ENCODE assay signal across 12 cellular contexts in the genomic region with DNA sequence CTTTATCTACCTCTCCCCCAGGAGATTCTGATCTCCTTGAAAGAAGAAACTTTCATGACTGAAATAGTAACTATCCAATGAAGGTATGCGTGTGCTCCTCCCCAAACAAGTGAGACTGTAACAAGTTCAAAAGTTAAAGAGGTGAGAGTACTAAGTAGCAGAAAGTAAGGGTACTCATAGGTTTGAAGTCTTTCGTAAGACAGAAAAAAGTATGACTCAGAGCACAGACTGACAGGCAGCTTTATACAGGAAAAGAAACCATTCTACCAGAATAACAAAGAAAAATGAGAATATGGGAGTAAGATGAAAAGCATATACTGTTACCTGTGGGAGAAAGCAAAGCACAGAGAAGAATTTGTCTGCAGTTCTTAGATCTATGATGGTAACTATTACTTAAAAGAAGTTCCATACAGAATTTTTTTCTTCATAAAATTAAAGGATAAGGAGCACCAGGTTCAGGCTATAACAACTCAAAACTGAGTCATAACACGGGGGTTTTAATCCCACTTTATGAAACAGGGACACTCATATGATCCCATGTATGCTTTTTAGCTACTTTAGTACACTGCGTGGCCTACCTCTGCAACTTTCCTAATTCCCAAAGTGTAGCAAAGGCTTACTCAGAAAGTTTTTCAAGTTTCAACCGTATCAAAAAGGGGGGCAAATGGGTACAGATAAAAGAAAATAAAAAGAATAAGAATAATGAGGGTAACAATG. TPM values are rescaled to one million over a fixed set of nuclear protein-coding genes. Genes with fewer than 3 reads are reported as not detected.
DNase-seq lines count a peak whose midpoint lies in the region; ATAC-seq and TF ChIP-seq lines count a peak whose summit lies in the region.
"Had no signal": no experiment of that assay in that cellular context is flagged by ENCODE, and none has a peak within 500 bp of the region (broad histone marks: within the 10 kb centered on the region; RNA-seq: fewer than 3 reads in every experiment).

No MANE protein-coding gene starts in this region.

- H3K4me3 ChIP-seq in astrocyte of the spinal cord (ENCODE audit: low read depth, low read length) (no peak overlapping the region), kidney epithelial cell (ENCODE audit: low read depth, low read length) (no peak overlapping the region)
- H3K4me3 ChIP-seq: heart right ventricle had no signal

- no peaks in the 10 kb centered on the region for H3K36me3 ChIP-seq in kidney epithelial cell (ENCODE audit: control insufficient read depth, insufficient read depth, low read length)

- no peak for ATAC-seq in left lobe of liver

- in situ Hi-C loops in astrocyte of the spinal cord (cut with HindIII; ENCODE audit: low sequenced_read_pairs) = no loop called here

- no peaks in the 10 kb centered on the region for H3K27me3 ChIP-seq in kidney epithelial cell (ENCODE audit: control insufficient read depth, insufficient read depth, low read length)
- H3K27me3 ChIP-seq: heart right ventricle had no signal

- no peak for TF ChIP-seq CTCF in astrocyte of the spinal cord (IDR thresholded peaks at IDR 0.05; ENCODE audit: low read depth, low read length)
- TF ChIP-seq CTCF in kidney epithelial cell (IDR thresholded peaks at IDR 0.05; ENCODE audit: insufficient read depth, low read length, poor library complexity, severe bottlenecking) = no peak

- DNase-seq in AML-193 (lab: John Stamatoyannopoulos, UW) (peak; percentile 11 to 41), HT1080 (ENCODE audit: low read depth) (peak; percentile 55), astrocyte of the spinal cord (ENCODE audit: low read depth, low spot score) (peak; percentile 39), kidney epithelial cell (ENCODE audit: low read depth) (peak; percentile 29), left lobe of liver (ENCODE audit: low spot score) (no peak), SHP77 treated with DMSO at 0.1 percent for 48 hours (lab: John Stamatoyannopoulos, UW) (no peak)
- no peak for DNase-seq in activated CD8-positive, alpha-beta memory T cell treated with anti-CD3 and anti-CD28 coated beads, Interleukin-2, amount 50 U/mL, for 48 hours
- DNase-seq in stimulated activated CD4-positive, alpha-beta T cell treated with anti-CD3 and anti-CD28 coated beads, Interleukin-2, amount 100 ng/mL, for 48 hours = no peak
- DNase-seq: cerebellar nuclear complex, H9, heart right ventricle, NCI-H1436 had no signal

RNA-seq across cellular contexts. Expression of a gene that starts 52.0 kb away (rescaled TPM):
- total RNA-seq in HT1080 (2014; rRNA removed; shearing (Covaris generic)) = 22.7 and 30.6 TPM in 2 replicates
- polyA plus RNA-seq in HT1080 (2015; cell fraction: cytosol; rRNA removed) = 26.9 and 33.3 TPM in 2 replicates
- polyA plus RNA-seq in HT1080 (2015; cell fraction: nucleus; rRNA removed) = 62.9 and 66.2 TPM in 2 replicates
- total RNA-seq in kidney epithelial cell = 23.2 and 28.6 TPM in 2 replicates
- 13.7 TPM for total RNA-seq in left lobe of liver

Comparison
In these comparisons a context has a peak if more than half of its experiments do, and no peak if none do; other contexts are left out.
1. DNase-seq: peak in AML-193 (2 of 2), HT1080 (single experiment), astrocyte of the spinal cord (single experiment) and kidney epithelial cell (single experiment); none in left lobe of liver (single experiment), activated CD8-positive, alpha-beta memory T cell treated with anti-CD3 and anti-CD28 coated beads, Interleukin-2, amount 50 U/mL, for 48 hours (single experiment), stimulated activated CD4-positive, alpha-beta T cell treated with anti-CD3 and anti-CD28 coated beads, Interleukin-2, amount 100 ng/mL, for 48 hours (0 of 2) and SHP77 treated with DMSO at 0.1 percent for 48 hours (single experiment).